ENCODE assay signal across 7 cellular contexts in the genomic region with DNA sequence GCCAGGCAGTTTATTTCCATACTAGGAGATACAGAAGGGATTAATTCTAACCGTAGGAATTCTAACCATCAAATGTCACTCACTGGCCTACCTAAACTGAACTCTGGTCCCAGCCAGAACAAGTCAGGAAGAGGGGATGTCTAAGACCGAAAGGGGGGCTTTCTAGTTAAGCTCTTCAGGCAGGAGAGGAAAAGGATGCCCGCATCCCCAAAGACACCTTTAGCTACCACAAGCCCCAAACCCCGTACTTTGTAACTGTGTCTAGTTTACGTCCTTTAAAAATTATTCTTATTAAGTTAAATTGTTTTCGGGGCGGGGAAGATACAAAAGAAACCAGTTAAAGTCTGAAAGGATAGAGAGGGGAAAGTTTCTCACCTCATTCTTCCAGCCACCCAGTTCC. TPM values are rescaled to one million over a fixed set of nuclear protein-coding genes. Genes with fewer than 3 reads are reported as not detected.
A peak's percentile ranks its signal among the peaks of the same experiment; 100 is the strongest.
DNase-seq lines count a peak whose midpoint lies in the region; ATAC-seq and TF ChIP-seq lines count a peak whose summit lies in the region.

No MANE protein-coding gene starts in this region.

- DNase-seq in HFFc6 (no peak), DMS153 treated with DMSO at 0.1 percent for 48 hours (lab: John Stamatoyannopoulos, UW; ENCODE audit: unreplicated experiment) (no peak)
- DNase-seq in activated CD4-positive, alpha-beta memory T cell treated with anti-CD3 and anti-CD28 coated beads for 36 hours = no peak
- DNase-seq in stimulated activated naive B cell treated with anti-CD40 and anti-IgM and Interleukin-4, amounts not matched to agents 10 μg/mL and 1 μg/mL and 100 μg/mL, for 72 hours = no peak

- no peaks in the 10 kb centered on the region for H3K27me3 ChIP-seq in iPS-15b (ENCODE audit: control insufficient read depth, insufficient read depth, low read length)

- no peak overlapping the region for H3K9ac ChIP-seq in iPS-15b (ENCODE audit: low read depth, low read length)

- POLR2A ChIA-PET in activated CD4-positive, alpha-beta memory T cell treated with anti-CD3 and anti-CD28 coated beads for 36 hours (lab: Charles Lee) = interaction anchor here (0.9 to 1.3 kb wide), 3 partner anchors 10 to 43 kb away, joined by 4 to 5 read pairs (median 4); no protein-coding TSS in a partner anchor

- TF ChIP-seq CTCF in HFFc6 (IDR thresholded peaks at IDR 0.05) = no peak

- no peaks in the 10 kb centered on the region for H3K36me3 ChIP-seq in iPS-15b (ENCODE audit: control insufficient read depth, insufficient read depth, low read length)

- ATAC-seq in stimulated activated naive B cell treated with anti-CD40 and anti-IgM and Interleukin-4, amounts not matched to agents 10 μg/mL and 1 μg/mL and 100 μg/mL, for 72 hours (replicated peaks) = no peak
- ATAC-seq in HG03045 (IDR thresholded peaks at IDR 0.05; ENCODE audit: unreplicated experiment) = no peak
- no peak for ATAC-seq in HG02870 (IDR thresholded peaks at IDR 0.05; ENCODE audit: unreplicated experiment)

- H3K4me3 Mint-ChIP-seq in HFFc6 = peak overlapping the region; percentile 93
- H3K4me3 Mint-ChIP-seq in activated CD4-positive, alpha-beta memory T cell treated with anti-CD3 and anti-CD28 coated beads for 36 hours = peak overlapping the region; percentile 97
- peak overlapping the region; percentile 98 to 100 for H3K4me3 Mint-ChIP-seq in stimulated activated naive B cell treated with anti-CD40 and anti-IgM and Interleukin-4, amounts not matched to agents 10 μg/mL and 1 μg/mL and 100 μg/mL, for 72 hours

- peaks cover 22% of the 10 kb centered on the region for H3K4me1 Mint-ChIP-seq in HFFc6 (ENCODE audit: low read depth)
- peaks cover 30% of the 10 kb centered on the region for H3K4me1 Mint-ChIP-seq in activated CD4-positive, alpha-beta memory T cell treated with anti-CD3 and anti-CD28 coated beads for 36 hours (ENCODE audit: low read depth)
- peaks cover 32 to 41% of the 10 kb centered on the region in 2 donors for H3K4me1 Mint-ChIP-seq in stimulated activated naive B cell treated with anti-CD40 and anti-IgM and Interleukin-4, amounts not matched to agents 10 μg/mL and 1 μg/mL and 100 μg/mL, for 72 hours

- intact Hi-C loops in activated CD4-positive, alpha-beta memory T cell treated with anti-CD3 and anti-CD28 coated beads for 36 hours (cut with micrococcal nuclease) = no loop called here

- H3K27me3 Mint-ChIP-seq in HFFc6 (ENCODE audit: insufficient read depth) = no peaks in the 10 kb centered on the region
- H3K27me3 Mint-ChIP-seq in activated CD4-positive, alpha-beta memory T cell treated with anti-CD3 and anti-CD28 coated beads for 36 hours = no peaks in the 10 kb centered on the region
- no peaks in the 10 kb centered on the region for H3K27me3 Mint-ChIP-seq in stimulated activated naive B cell treated with anti-CD40 and anti-IgM and Interleukin-4, amounts not matched to agents 10 μg/mL and 1 μg/mL and 100 μg/mL, for 72 hours

- CTCF ChIA-PET in activated CD4-positive, alpha-beta memory T cell treated with anti-CD3 and anti-CD28 coated beads for 36 hours (lab: Charles Lee) = interaction anchor here (0.8 to 5.7 kb wide), 9 partner anchors 8 to 370 kb away, joined by 3 to 55 read pairs (median 3); no protein-coding TSS in a partner anchor

- no peaks in the 10 kb centered on the region for H3K9me3 Mint-ChIP-seq in HFFc6
- no peaks in the 10 kb centered on the region for H3K9me3 Mint-ChIP-seq in activated CD4-positive, alpha-beta memory T cell treated with anti-CD3 and anti-CD28 coated beads for 36 hours
- H3K9me3 Mint-ChIP-seq in stimulated activated naive B cell treated with anti-CD40 and anti-IgM and Interleukin-4, amounts not matched to agents 10 μg/mL and 1 μg/mL and 100 μg/mL, for 72 hours = no peaks in the 10 kb centered on the region

- peak overlapping the region; percentile 97 for H3K27ac Mint-ChIP-seq in HFFc6
- H3K27ac Mint-ChIP-seq in activated CD4-positive, alpha-beta memory T cell treated with anti-CD3 and anti-CD28 coated beads for 36 hours = no peak overlapping the region
- H3K27ac Mint-ChIP-seq in stimulated activated naive B cell treated with anti-CD40 and anti-IgM and Interleukin-4, amounts not matched to agents 10 μg/mL and 1 μg/mL and 100 μg/mL, for 72 hours = peak overlapping the region; percentile 99

- H3K9me3 ChIP-seq in iPS-15b (ENCODE audit: control insufficient read depth, insufficient read depth, low read length) = no peaks in the 10 kb centered on the region

- H3K36me3 Mint-ChIP-seq in HFFc6 (ENCODE audit: low read depth) = 0 out of 2 replicates have a peak, but pooled peaks cover 4% of the 10 kb centered on the region
- no peaks in the 10 kb centered on the region for H3K36me3 Mint-ChIP-seq in activated CD4-positive, alpha-beta memory T cell treated with anti-CD3 and anti-CD28 coated beads for 36 hours
- peaks cover 3 to 10% of the 10 kb centered on the region in 2 donors for H3K36me3 Mint-ChIP-seq in stimulated activated naive B cell treated with anti-CD40 and anti-IgM and Interleukin-4, amounts not matched to agents 10 μg/mL and 1 μg/mL and 100 μg/mL, for 72 hours

- peaks cover 6% of the 10 kb centered on the region for H3K4me1 ChIP-seq in iPS-15b (ENCODE audit: control insufficient read depth, insufficient read depth, low read length)

- H3K4me3 ChIP-seq in iPS-15b (ENCODE audit: low read depth, low read length) = peak overlapping the region; percentile 91

RNA-seq across cellular contexts. Expression of gene ZNF76, which starts 1.2 kb away (rescaled TPM):
- total RNA-seq in HFFc6 (2021; fragmentation: NEBNext Ultra II Directional; extraction: Animal tissue kit (Norgen Biotek cat#: 25700)) = 10 to 100 TPM; 12.7 to 17.1 (median 16.4) TPM
- total RNA-seq in activated CD4-positive, alpha-beta memory T cell treated with anti-CD3 and anti-CD28 coated beads for 36 hours = 10 to 100 TPM; 35.2 to 38.5 TPM

RNA-seq across cellular contexts. Expression of gene DEF6, which starts 39.3 kb away (rescaled TPM):
- total RNA-seq in HFFc6 (2021; fragmentation: NEBNext Ultra II Directional; extraction: Animal tissue kit (Norgen Biotek cat#: 25700)) = 1 to 10 TPM; 2.8 to 4.8 (median 3.6) TPM
- total RNA-seq in activated CD4-positive, alpha-beta memory T cell treated with anti-CD3 and anti-CD28 coated beads for 36 hours = 100 to 1,000 TPM; 103 TPM

RNA-seq across cellular contexts. Expression of gene SCUBE3, which starts 44.6 kb away (rescaled TPM):
- 10 to 100 TPM; 37.0 to 75.0 (median 44.3) TPM for total RNA-seq in HFFc6 (2021; fragmentation: NEBNext Ultra II Directional; extraction: Animal tissue kit (Norgen Biotek cat#: 25700))
- under 1 TPM in 1 of 2 experiments, not detected in 1; 0.02 TPM for total RNA-seq in activated CD4-positive, alpha-beta memory T cell treated with anti-CD3 and anti-CD28 coated beads for 36 hours

Comparison
In these comparisons a context has a peak if more than half of its experiments do, and no peak if none do; other contexts are left out.
1. RNA of gene DEF6, which starts 39.3 kb away (total RNA-seq): 103 TPM in activated CD4-positive, alpha-beta memory T cell treated with anti-CD3 and anti-CD28 coated beads for 36 hours; 2.8 to 4.8 TPM in HFFc6; every median in the first group is over 10 times any median in the second.
2. RNA of gene SCUBE3, which starts 44.6 kb away (total RNA-seq): 37.0 to 75.0 TPM in HFFc6; 0.02 TPM in activated CD4-positive, alpha-beta memory T cell treated with anti-CD3 and anti-CD28 coated beads for 36 hours; every median in the first group is over 10 times any median in the second.
3. Peak in every context shown above with its lines, with median percentiles within 50 percentile points of each other: H3K4me3 Mint-ChIP-seq.